In the genomic region with DNA sequence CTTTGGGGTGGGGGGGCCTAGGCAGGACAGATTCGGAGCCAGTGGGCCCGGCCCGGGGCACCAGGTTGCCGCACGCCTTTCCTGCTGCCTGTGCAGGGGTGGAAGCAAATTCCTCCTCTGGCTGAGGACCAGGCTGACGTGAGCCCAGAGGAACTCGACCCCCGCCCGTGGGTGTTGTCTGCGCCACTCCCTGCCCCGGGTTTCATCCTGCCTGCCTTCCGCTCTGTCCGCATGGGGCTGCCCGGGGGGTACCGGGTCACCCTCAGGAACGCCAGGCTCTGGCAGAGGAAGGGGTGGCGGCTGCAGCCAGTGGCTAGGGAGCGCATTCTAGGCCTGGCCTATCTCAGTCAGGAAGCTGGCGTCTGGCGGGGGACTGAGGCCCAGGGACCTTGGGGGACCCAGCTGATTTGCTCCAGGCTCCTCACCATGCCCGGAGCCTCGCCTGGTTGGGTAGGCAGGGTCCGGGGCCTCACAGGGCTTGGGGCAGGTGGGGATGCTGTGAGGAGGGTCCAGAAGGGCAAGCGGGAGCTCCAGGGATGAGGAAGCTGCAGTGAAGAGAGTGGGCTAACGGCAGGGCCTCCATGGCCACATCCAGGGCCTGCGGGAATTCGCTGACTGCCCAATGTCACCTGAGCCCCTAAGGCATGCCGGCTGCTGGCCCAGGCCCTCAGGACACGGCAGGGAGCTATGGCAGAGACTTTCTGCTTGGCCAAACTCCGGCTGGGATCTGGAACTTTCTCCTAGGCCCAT, we compare ENCODE assay signal across 11 cellular contexts. TPM values are rescaled to one million over a fixed set of nuclear protein-coding genes. Genes with fewer than 3 reads are reported as not detected.
DNase-seq lines count a peak whose midpoint lies in the region; ATAC-seq and TF ChIP-seq lines count a peak whose summit lies in the region.
"Had no signal": no experiment of that assay in that cellular context is flagged by ENCODE, and none has a peak within 500 bp of the region (broad histone marks: within the 10 kb centered on the region; RNA-seq: fewer than 3 reads in every experiment).

No MANE protein-coding gene starts in this region.

- DNase-seq in Right ventricle myocardium inferior (ENCODE audit: missing footprints) (peak; percentile 67), cardiac septum (ENCODE audit: low spot score) (no peak), myocyte (ENCODE audit: low read depth) (peak; percentile 22), uterus (peak; percentile 82 to 88), 8988T (no peak), putamen (ENCODE audit: low spot score) (no peak)
- DNase-seq: HCEC 1CT had no signal

- no peaks in the 10 kb centered on the region for H3K36me3 ChIP-seq in uterus

- H3K4me1 ChIP-seq in uterus = peaks cover 0 to 8% of the 10 kb centered on the region in 2 donors

- peak in 1 of 2 donors; percentile 24 for TF ChIP-seq POLR2A in uterus (IDR thresholded peaks at IDR 0.05)

- intact Hi-C loops in Right ventricle myocardium inferior (cut with DNase I) = no loop called here
- intact Hi-C loops in cardiac septum (cut with DNase I) = loop anchor here (2.0 kb wide), 1 partner anchor 14 kb away; the partner anchor contains the start of gene GJC2
- intact Hi-C loops in uterus (cut with DNase I; ENCODE audit: low total_unique reads) = no loop called here

- H3K27me3 ChIP-seq in uterus = no peaks in the 10 kb centered on the region

- ATAC-seq in Right ventricle myocardium inferior (no peak), esophagus mucosa (peak; percentile 21), GM21717 (IDR thresholded peaks at IDR 0.05; ENCODE audit: unreplicated experiment) (no peak)
- ATAC-seq: GM12878 had no signal

- H3K9me3 ChIP-seq in uterus = no peaks in the 10 kb centered on the region

- TF ChIP-seq CTCF in uterus (IDR thresholded peaks at IDR 0.05) = no peak

- peak overlapping the region; percentile 17 to 19 for H3K4me3 ChIP-seq in uterus
- H3K4me3 ChIP-seq: GM12878 had no signal

- peak overlapping the region; percentile 81 to 99 for H3K27ac ChIP-seq in uterus

RNA-seq across cellular contexts. Expression of gene IBA57, which starts 2.4 kb away (rescaled TPM):
- total RNA-seq in Right ventricle myocardium inferior (12.7 TPM), cardiac septum (16.6 TPM), esophagus mucosa (6.9 TPM), myocyte (1.9 and 2.5 TPM in 2 replicates), uterus (10 to 100 TPM in 2 of 4 donors, 1 to 10 TPM in 2; 3.3 to 13.5 (median 7.5) TPM)
- 2.4 TPM for polyA plus RNA-seq in myocyte (2012)

RNA-seq across cellular contexts. Expression of gene GJC2, which starts 13.4 kb away (rescaled TPM):
- 1.6 TPM for total RNA-seq in Right ventricle myocardium inferior
- 1.6 TPM for total RNA-seq in cardiac septum
- total RNA-seq in esophagus mucosa = 0.44 TPM
- 0.26 and 0.80 TPM in 2 replicates for total RNA-seq in myocyte
- polyA plus RNA-seq in myocyte (2012) = 1.1 TPM
- 10 to 100 TPM in 2 of 4 donors, 1 to 10 TPM in 2; 2.6 to 25.8 (median 10.7) TPM for total RNA-seq in uterus
- polyA plus RNA-seq: IgD-negative memory B cell had no signal

RNA-seq across cellular contexts. Expression of gene GUK1, which starts 23.1 kb away (rescaled TPM):
- total RNA-seq in Right ventricle myocardium inferior (162 TPM), cardiac septum (213 TPM), esophagus mucosa (241 TPM), myocyte (200 and 214 TPM in 2 replicates), uterus (100 to 1,000 TPM; 124 to 406 (median 289) TPM)
- polyA plus RNA-seq in myocyte (2012) = 336 TPM

RNA-seq across cellular contexts. Expression of gene OBSCN, which starts 44.7 kb away (rescaled TPM):
- 275 TPM for total RNA-seq in Right ventricle myocardium inferior
- 396 TPM for total RNA-seq in cardiac septum
- 9.8 TPM for total RNA-seq in esophagus mucosa
- total RNA-seq in myocyte = 51.7 and 59.5 TPM in 2 replicates
- 33.8 TPM for polyA plus RNA-seq in myocyte (2012)
- total RNA-seq in uterus = 10 to 100 TPM in 2 of 4 donors, 1 to 10 TPM in 2; 5.9 to 53.2 (median 22.4) TPM

RNA-seq across cellular contexts. Expression of gene MRPL55, which starts 54.1 kb away (rescaled TPM):
- total RNA-seq in Right ventricle myocardium inferior (57.0 TPM), cardiac septum (39.7 TPM), esophagus mucosa (29.0 TPM), myocyte (67.0 and 82.8 TPM in 2 replicates), uterus (10 to 100 TPM; 19.4 to 43.4 (median 33.6) TPM)
- polyA plus RNA-seq in myocyte (2012) = 79.5 TPM

Comparison
In these comparisons a context has a peak if more than half of its experiments do, and no peak if none do; other contexts are left out.
1. DNase-seq: peak in Right ventricle myocardium inferior (single experiment), myocyte (single experiment) and uterus (2 of 2); none in cardiac septum (single experiment), 8988T (single experiment) and putamen (single experiment).